Comparison of ENCODE assay signal across 25 cellular contexts in genomic region chr14:41548666-41549065, GRCh38. TPM values are rescaled to one million over a fixed set of nuclear protein-coding genes. Genes with fewer than 3 reads are reported as not detected.
"Had no signal": no experiment of that assay in that cellular context is flagged by ENCODE, and none has a peak within 500 bp of the region (broad histone marks: within the 10 kb centered on the region; RNA-seq: fewer than 3 reads in every experiment).

No MANE protein-coding gene starts in this region.

- H3K36me3 ChIP-seq: esophagus muscularis mucosa, left ventricle myocardium inferior, thoracic aorta, upper lobe of left lung had no signal

- H3K9me3 ChIP-seq: esophagus muscularis mucosa, thoracic aorta, upper lobe of left lung had no signal

- ATAC-seq: activated CD8-positive, alpha-beta T cell treated with anti-CD3 and anti-CD28 coated beads for 36 hours; stimulated activated effector memory CD8-positive, alpha-beta T cell treated with anti-CD3 and anti-CD28 coated beads, Interleukin-12 subunit alpha, Interleukin-12 subunit beta, amount 100 ng/mL, for 72 hours had no signal

- H3K36me3 Mint-ChIP-seq: activated naive CD8-positive, alpha-beta T cell treated with anti-CD3 and anti-CD28 coated beads, Interleukin-2, amount 10 ng/mL, durations not matched to agents 7 days and 5 days; stimulated activated effector memory CD8-positive, alpha-beta T cell treated with anti-CD3 and anti-CD28 coated beads, Interleukin-12 subunit alpha, Interleukin-12 subunit beta, amount 100 ng/mL, for 72 hours had no signal

- H3K27me3 Mint-ChIP-seq: activated CD8-positive, alpha-beta T cell treated with anti-CD3 and anti-CD28 coated beads for 36 hours; activated naive CD8-positive, alpha-beta T cell treated with anti-CD3 and anti-CD28 coated beads, Interleukin-2, amount 10 ng/mL, durations not matched to agents 7 days and 5 days; activated T-cell treated with anti-CD3 and anti-CD28 coated beads, Interleukin-2, amount 50 U/mL, for 24 hours; dendritic cell treated with granulocyte-macrophage colony-stimulating factor and Interleukin-4, amounts not matched to agents 40 ng/mL and 50 ng/mL, for 4 days; progenitor cell of endocrine pancreas had no signal

- H3K4me3 Mint-ChIP-seq: activated CD8-positive, alpha-beta T cell treated with anti-CD3 and anti-CD28 coated beads for 36 hours; activated naive CD8-positive, alpha-beta T cell treated with anti-CD3 and anti-CD28 coated beads, Interleukin-2, amount 10 ng/mL, durations not matched to agents 7 days and 5 days; activated T-cell treated with anti-CD3 and anti-CD28 coated beads, Interleukin-2, amount 50 U/mL, for 24 hours; dendritic cell treated with granulocyte-macrophage colony-stimulating factor and Interleukin-4, amounts not matched to agents 40 ng/mL and 50 ng/mL, for 4 days; stimulated activated effector memory CD8-positive, alpha-beta T cell treated with anti-CD3 and anti-CD28 coated beads, Interleukin-12 subunit alpha, Interleukin-12 subunit beta, amount 100 ng/mL, for 72 hours had no signal

- H3K27me3 ChIP-seq: esophagus muscularis mucosa, upper lobe of left lung had no signal

- DNase-seq: activated CD4-positive, alpha-beta T cell treated with anti-CD3 and anti-CD28 coated beads for 48 hours; activated CD4-positive, CD25-positive, alpha-beta regulatory T cell; activated CD8-positive, alpha-beta T cell treated with anti-CD3 and anti-CD28 coated beads for 36 hours; activated naive CD4-positive, alpha-beta T cell treated with Interleukin-2 at 50 U/mL for 16 hours; activated naive CD8-positive, alpha-beta T cell treated with anti-CD3 and anti-CD28 coated beads, Interleukin-2, amount 10 ng/mL, durations not matched to agents 7 days and 5 days; activated T-cell treated with anti-CD3 and anti-CD28 coated beads, Interleukin-2, amount 50 U/mL, for 24 hours; effector memory CD4-positive, alpha-beta T cell; head of caudate nucleus; kidney; left ventricle myocardium inferior; occipital lobe; stimulated activated CD4-positive, alpha-beta T cell treated with anti-CD3 and anti-CD28 coated beads, Interleukin-4, amount 100 ng/mL, for 1 hour; T-helper 1 cell; T-helper 9 cell; upper lobe of left lung had no signal

- H3K27ac ChIP-seq: esophagus muscularis mucosa, left ventricle myocardium inferior, thoracic aorta, upper lobe of left lung had no signal

- H3K27ac Mint-ChIP-seq: activated CD8-positive, alpha-beta T cell treated with anti-CD3 and anti-CD28 coated beads for 36 hours; activated naive CD8-positive, alpha-beta T cell treated with anti-CD3 and anti-CD28 coated beads, Interleukin-2, amount 10 ng/mL, durations not matched to agents 7 days and 5 days; activated T-cell treated with anti-CD3 and anti-CD28 coated beads, Interleukin-2, amount 50 U/mL, for 24 hours; activated T-helper 2 cell treated with anti-CD3 and anti-CD28 coated beads, Interferon-gamma antibody, Interleukin-2, Interleukin-4, amounts not matched to agents 10 μg/mL and 5 μg/mL and 100 μg/mL, durations not matched to agents 14 hours and 24 hours and 36 hours; dendritic cell treated with granulocyte-macrophage colony-stimulating factor and Interleukin-4, amounts not matched to agents 40 ng/mL and 50 ng/mL, for 4 days; progenitor cell of endocrine pancreas; stimulated activated effector memory CD8-positive, alpha-beta T cell treated with anti-CD3 and anti-CD28 coated beads, Interleukin-12 subunit alpha, Interleukin-12 subunit beta, amount 100 ng/mL, for 72 hours had no signal

- H3K9me3 Mint-ChIP-seq: activated CD8-positive, alpha-beta T cell treated with anti-CD3 and anti-CD28 coated beads for 36 hours; activated T-cell treated with anti-CD3 and anti-CD28 coated beads, Interleukin-2, amount 50 U/mL, for 24 hours had no signal

- H3K4me1 ChIP-seq: esophagus muscularis mucosa, left ventricle myocardium inferior, upper lobe of left lung had no signal

- H3K4me3 ChIP-seq: esophagus muscularis mucosa, left ventricle myocardium inferior, thoracic aorta, upper lobe of left lung had no signal

- FAIRE-seq: bronchial epithelial cell, endothelial cell of umbilical vein, frontal cortex had no signal

- H3K4me1 Mint-ChIP-seq: activated naive CD8-positive, alpha-beta T cell treated with anti-CD3 and anti-CD28 coated beads, Interleukin-2, amount 10 ng/mL, durations not matched to agents 7 days and 5 days; stimulated activated effector memory CD8-positive, alpha-beta T cell treated with anti-CD3 and anti-CD28 coated beads, Interleukin-12 subunit alpha, Interleukin-12 subunit beta, amount 100 ng/mL, for 72 hours had no signal

RNA-seq across cellular contexts. Expression of gene LRFN5, which starts 58.0 kb away (rescaled TPM):
- total RNA-seq: activated CD8-positive, alpha-beta T cell treated with anti-CD3 and anti-CD28 coated beads for 36 hours; activated naive CD8-positive, alpha-beta T cell treated with anti-CD3 and anti-CD28 coated beads, Interleukin-2, amount 10 ng/mL, durations not matched to agents 7 days and 5 days; activated T-helper 2 cell treated with anti-CD3 and anti-CD28 coated beads, Interferon-gamma antibody, Interleukin-2, Interleukin-4, amounts not matched to agents 10 μg/mL and 5 μg/mL and 100 μg/mL, durations not matched to agents 14 hours and 24 hours and 36 hours; endothelial cell of umbilical vein; mononuclear cell had no signal
- polyA plus RNA-seq: endothelial cell of umbilical vein had no signal
